Comparison of ENCODE assay signal across 22 cellular contexts in the genomic region with DNA sequence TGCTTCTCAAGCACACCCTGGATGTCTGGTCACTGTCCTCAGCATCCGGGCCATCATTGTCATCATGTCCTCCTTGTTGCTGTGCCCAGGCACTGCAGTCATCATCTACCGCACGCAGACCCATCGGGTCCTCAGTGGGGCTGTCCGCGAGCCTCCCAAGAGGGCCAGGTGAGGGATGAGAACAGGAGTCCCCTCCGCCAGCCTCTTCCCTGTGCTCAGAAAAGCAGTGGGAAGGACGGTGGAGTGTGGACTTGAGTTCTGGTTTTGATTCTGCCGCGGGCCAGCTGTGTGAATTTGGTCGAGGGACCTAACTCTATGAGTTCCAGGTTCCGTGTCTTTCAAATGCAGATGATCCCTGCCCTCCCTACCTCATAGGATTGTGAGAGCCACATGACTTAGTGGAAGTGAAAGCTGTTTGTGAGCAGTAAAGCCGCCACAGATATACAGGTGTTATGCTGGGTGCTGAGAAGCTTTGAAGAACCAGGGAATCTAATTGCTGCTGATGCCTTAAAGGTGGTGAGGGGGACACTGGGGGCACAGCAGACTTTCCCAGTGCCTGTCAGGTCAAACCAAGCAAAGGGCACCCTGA.
A peak's percentile ranks its signal among the peaks of the same experiment; 100 is the strongest.
DNase-seq lines count a peak whose midpoint lies in the region; ATAC-seq, FAIRE-seq and TF ChIP-seq lines count a peak whose summit lies in the region.
"Had no signal": no experiment of that assay in that cellular context is flagged by ENCODE, and none has a peak within 500 bp of the region (broad histone marks: within the 10 kb centered on the region; RNA-seq: fewer than 3 reads in every experiment).

No MANE protein-coding gene starts in this region.

- BruUV-seq in HepG2 (replicated peaks; lab: Mats Ljungman, UMichigan), result no TSS peak

- intact Hi-C loops in HepG2 (cut with micrococcal nuclease; ENCODE audit: unreplicated experiment), result no loop called here

- H4K8ac ChIP-seq in H1 (ENCODE audit: extremely low read depth, insufficient read depth, low read length), result peak overlapping the region; percentile 57; the same call in 1 of the 2 replicates

- no peak overlapping the region for H2BK120ac ChIP-seq in H1 (replicated peaks; ENCODE audit: low read depth, low read length)

- no peak for TF ChIP-seq CTCF in H1 (IDR thresholded peaks at IDR 0.05; ENCODE audit: control extremely low read depth in 1 of 3, insufficient read depth in 1 of 3, low read depth in 1 of 3, low read length in 3 of 3)
- TF ChIP-seq CTCF in HepG2 (CRISPR knock-in tag; IDR thresholded peaks at IDR 0.05), result no peak

- peak overlapping the region; percentile 82; the same call in 1 of the 2 replicates for H2BK12ac ChIP-seq in H1 (ENCODE audit: low read depth, low read length)

- H2AK5ac ChIP-seq in H1 (ENCODE audit: low read depth, low read length), result no peak overlapping the region

- FAIRE-seq in H1 (lab: Jason Lieb, UNC), result no peak
- no peak for FAIRE-seq in HepG2 (lab: Jason Lieb, UNC)
- FAIRE-seq: TTC549, urothelium cell line had no signal

- H3K79me2 ChIP-seq in H1 (ENCODE audit: control insufficient read depth in 1 of 2, insufficient read depth in 2 of 2, low read length in 2 of 2), result no peaks in the 10 kb centered on the region
- H3K79me2 ChIP-seq in HepG2 (ENCODE audit: insufficient read depth, low read length), result no peaks in the 10 kb centered on the region

- H3K9me3 ChIP-seq in H1 (ENCODE audit: insufficient read depth in 2 of 2, low read depth in 1 of 2, low read length in 1 of 2) (no peaks in the 10 kb centered on the region), HepG2 (ENCODE audit: low read length) (no peaks in the 10 kb centered on the region)
- H3K9me3 ChIP-seq: esophagus muscularis mucosa had no signal

- TF ChIP-seq RAD21 in H1 (IDR thresholded peaks at IDR 0.05 in 1 of 2, conservative IDR thresholded peaks at IDR 0.05 in 1 of 2; ENCODE audit: low read depth in 2 of 2, low read length in 2 of 2), result no peak
- no peak for TF ChIP-seq RAD21 in HepG2 (CRISPR knock-in tag; IDR thresholded peaks at IDR 0.05)

- no peak overlapping the region for H4K5ac ChIP-seq in H1 (ENCODE audit: insufficient read length, low read depth, low read length)

- H3K36me3 Mint-ChIP-seq in activated naive CD8-positive, alpha-beta T cell treated with anti-CD3 and anti-CD28 coated beads, Interleukin-2, amount 10 ng/mL, durations not matched to agents 7 days and 5 days, result peaks cover 12% of the 10 kb centered on the region
- peaks cover 3% of the 10 kb centered on the region for H3K36me3 Mint-ChIP-seq in activated naive CD8-positive, alpha-beta T cell treated with anti-CD3 and anti-CD28 coated beads for 36 hours

- in situ Hi-C loops in HepG2 (cut with HindIII; ENCODE audit: extremely low pct_ligation_motif_present, low pct_unique_long_range_greater_than_20kb), result no loop called here

- H3K4me1 ChIP-seq in H1 (replicated peaks in 1 of 4; ENCODE audit: control insufficient read depth in 3 of 4, insufficient read depth in 4 of 4, low read length in 3 of 4), result peaks cover 0 to 4% (median 1%) of the 10 kb centered on the region in 4 experiments; a peak in 1 of 7 replicates
- H3K4me1 ChIP-seq in HepG2 (ENCODE audit: insufficient read depth, low read length), result no peaks in the 10 kb centered on the region
- H3K4me1 ChIP-seq: esophagus muscularis mucosa had no signal

- H3K4me3 ChIP-seq in H1 (ENCODE audit: extremely low read depth in 1 of 4, insufficient read depth in 2 of 4, low read depth in 3 of 4, low read length in 4 of 4) (no peak overlapping the region), HepG2 (replicated peaks in 1 of 3; ENCODE audit: insufficient read depth in 1 of 3, low read depth in 2 of 3, low read length in 3 of 3) (no peak overlapping the region)
- H3K4me3 ChIP-seq: esophagus muscularis mucosa had no signal

- H3K4ac ChIP-seq in H1 (replicated peaks; ENCODE audit: insufficient read length, low read depth, low read length), result peak overlapping the region; percentile 14

- no peak for TF ChIP-seq POLR2A in H1 (IDR thresholded peaks at IDR 0.05; ENCODE audit: control extremely low read depth in 1 of 2, low read depth in 2 of 2, low read length in 2 of 2)
- no peak for TF ChIP-seq POLR2A in HepG2 (IDR thresholded peaks at IDR 0.05; ENCODE audit: insufficient read depth in 1 of 2, low read depth in 2 of 2, low read length in 2 of 2)

- H3K23ac ChIP-seq in H1 (ENCODE audit: insufficient read length), result no peak overlapping the region

- H2BK15ac ChIP-seq in H1 (ENCODE audit: low read length), result peak overlapping the region; percentile 98; the same call in 1 of the 2 replicates

- no peak overlapping the region for H3K56ac ChIP-seq in H1 (replicated peaks; ENCODE audit: insufficient read length, low read depth, low read length)

- TF ChIP-seq EP300 in H1 (IDR thresholded peaks at IDR 0.05; ENCODE audit: borderline replicate concordance in 1 of 2, low read depth in 2 of 2, low read length in 2 of 2) (no peak), HepG2 (IDR thresholded peaks at IDR 0.05; ENCODE audit: low read depth in 2 of 2, low read length in 2 of 2) (no peak), HepG2 (CRISPR knock-in tag; IDR thresholded peaks at IDR 0.05; ENCODE audit: borderline replicate concordance) (no peak)

- peak overlapping the region; percentile 17 for H3K4me3 Mint-ChIP-seq in activated naive CD8-positive, alpha-beta T cell treated with anti-CD3 and anti-CD28 coated beads, Interleukin-2, amount 10 ng/mL, durations not matched to agents 7 days and 5 days
- H3K4me3 Mint-ChIP-seq in activated naive CD8-positive, alpha-beta T cell treated with anti-CD3 and anti-CD28 coated beads for 36 hours, result no peak overlapping the region

- no peak overlapping the region for H3K27ac ChIP-seq in H1 (ENCODE audit: low read depth, low read length)
- no peak overlapping the region for H3K27ac ChIP-seq in HepG2 (ENCODE audit: extremely low read length, insufficient read depth, low read length)
- H3K27ac ChIP-seq: esophagus muscularis mucosa had no signal

- H3K9ac ChIP-seq in H1 (replicated peaks in 1 of 4; ENCODE audit: extremely low read depth in 1 of 4, low read depth in 3 of 4, low read length in 3 of 4) (no peak overlapping the region; a peak in 1 of 7 replicates), HepG2 (ENCODE audit: insufficient read depth, low read depth, low read length) (no peak overlapping the region)

- no peak overlapping the region for H3K14ac ChIP-seq in H1 (ENCODE audit: insufficient read length)

- no peak overlapping the region for H2BK20ac ChIP-seq in H1 (ENCODE audit: low read length)

- peak overlapping the region; percentile 29 for H4K91ac ChIP-seq in H1 (replicated peaks; ENCODE audit: insufficient read length, low read length)

- H3K23me2 ChIP-seq in H1 (ENCODE audit: low read depth, low read length), result no peaks in the 10 kb centered on the region

- no peak overlapping the region for H2BK5ac ChIP-seq in H1 (ENCODE audit: low read depth, low read length)

- H3K9me3 Mint-ChIP-seq in activated naive CD8-positive, alpha-beta T cell treated with anti-CD3 and anti-CD28 coated beads, Interleukin-2, amount 10 ng/mL, durations not matched to agents 7 days and 5 days, result peaks cover 5% of the 10 kb centered on the region
- peaks cover 3% of the 10 kb centered on the region for H3K9me3 Mint-ChIP-seq in activated naive CD8-positive, alpha-beta T cell treated with anti-CD3 and anti-CD28 coated beads for 36 hours

- no peak overlapping the region for H3K4me2 ChIP-seq in H1 (ENCODE audit: insufficient read depth in 1 of 2, low read depth in 2 of 2, low read length in 2 of 2)
- no peak overlapping the region for H3K4me2 ChIP-seq in HepG2 (ENCODE audit: low read depth, low read length)

- no peaks in the 10 kb centered on the region for H3K36me3 ChIP-seq in H1 (ENCODE audit: control insufficient read depth in 2 of 4, insufficient read depth in 4 of 4, low read length in 3 of 4)
- H3K36me3 ChIP-seq in HepG2 (replicated peaks in 1 of 2; ENCODE audit: control insufficient read depth in 1 of 2, insufficient read depth in 2 of 2, low read length in 2 of 2), result no peaks in the 10 kb centered on the region
- H3K36me3 ChIP-seq: esophagus muscularis mucosa had no signal

- H4K20me1 ChIP-seq in H1 (replicated peaks in 1 of 2; ENCODE audit: control insufficient read depth in 1 of 2, insufficient read depth in 2 of 2, low read length in 2 of 2) (no peaks in the 10 kb centered on the region), HepG2 (ENCODE audit: insufficient read depth, low read length) (no peaks in the 10 kb centered on the region)

- DNase-seq in activated naive CD8-positive, alpha-beta T cell treated with anti-CD3 and anti-CD28 coated beads, Interleukin-2, amount 10 ng/mL, durations not matched to agents 7 days and 5 days, result no peak
- no peak for DNase-seq in activated naive CD8-positive, alpha-beta T cell treated with anti-CD3 and anti-CD28 coated beads for 36 hours
- DNase-seq in H1 (ENCODE audit: low read depth in 1 of 2, low spot score in 2 of 2), result no peak
- no peak for DNase-seq in NCI-H226
- DNase-seq in COLO668 (lab: John Stamatoyannopoulos, UW; ENCODE audit: unreplicated experiment), result no peak
- DNase-seq in HepG2 (ENCODE audit: low spot score), result no peak
- DNase-seq: activated CD4-positive, alpha-beta T cell treated with anti-CD3 and anti-CD28 coated beads for 4 hours; activated effector memory CD4-positive, alpha-beta T cell treated with anti-CD3 and anti-CD28 coated beads, Interleukin-2, amount 50 U/mL, for 16 hours; anterior cingulate cortex; C1 segment of cervical spinal cord; central memory CD4-positive, alpha-beta T cell; DMS153; NCI-H1092 treated with DMSO at 0.1 percent for 48 hours; NCI-H2081; NCI-H526; SHP77; stimulated activated CD4-positive, alpha-beta T cell treated with anti-CD3 and anti-CD28 coated beads, Interleukin-4, amount 100 ng/mL, for 4 hours had no signal

- H3K27me3 ChIP-seq in H1 (replicated peaks in 1 of 4; ENCODE audit: control insufficient read depth in 3 of 4, extremely low read depth in 1 of 4, insufficient read depth in 3 of 4, low read length in 3 of 4) (no peaks in the 10 kb centered on the region), HepG2 (ENCODE audit: control insufficient read depth in 1 of 2, insufficient read depth in 2 of 2, low read length in 2 of 2) (no peaks in the 10 kb centered on the region)
- H3K27me3 ChIP-seq: esophagus muscularis mucosa had no signal

- H3K18ac ChIP-seq in H1 (ENCODE audit: extremely low read depth, low read length), result no peak overlapping the region

- H2AFZ ChIP-seq in H1 (ENCODE audit: low read length) (peak overlapping the region; percentile 30; the same call in 1 of the 2 replicates), HepG2 (ENCODE audit: low read length) (no peak overlapping the region)

- WGBS in H1 (ENCODE audit: extremely low coverage in 1 of 2, insufficient coverage in 1 of 2, insufficient read length in 1 of 2, insufficient replicate concordance in 2 of 2, low coverage in 1 of 2, low lambda C conversion rate in 2 of 2, missing lambda C conversion rate in 1 of 2), 2 experiments, result 85% methylated on average over 13 of the region's 13 CpGs; no CpG with 5 or more reads in 1 of the 2 experiments
- WGBS in HepG2 (ENCODE audit: low lambda C conversion rate), result 72% methylated on average over 11 of the region's 13 CpGs

- POLR2A ChIA-PET in activated naive CD8-positive, alpha-beta T cell treated with anti-CD3 and anti-CD28 coated beads, Interleukin-2, amount 10 ng/mL, durations not matched to agents 7 days and 5 days (lab: Charles Lee), result interaction anchor here (0.5 to 1.2 kb wide), 2 partner anchors 25 to 320 kb away, joined by 3 read pairs; a partner anchor contains a TSS
- POLR2A ChIA-PET in H1 (lab: Charles Lee; ENCODE audit: partially characterized antibody) (no interaction called here), HepG2 (lab: Yijun Ruan, JAX) (no interaction called here)

- H3K4me1 Mint-ChIP-seq in activated naive CD8-positive, alpha-beta T cell treated with anti-CD3 and anti-CD28 coated beads, Interleukin-2, amount 10 ng/mL, durations not matched to agents 7 days and 5 days, result peaks cover 18% of the 10 kb centered on the region
- H3K4me1 Mint-ChIP-seq in activated naive CD8-positive, alpha-beta T cell treated with anti-CD3 and anti-CD28 coated beads for 36 hours, result peaks cover 17% of the 10 kb centered on the region

- no peaks in the 10 kb centered on the region for H3K79me1 ChIP-seq in H1 (ENCODE audit: low read depth, low read length)

- CTCF ChIA-PET in H1 (lab: Charles Lee; ENCODE audit: partially characterized antibody), result interaction anchor here (0.6 kb wide), 1 partner anchor 385 kb away, joined by 3 read pairs; no protein-coding TSS in a partner anchor
- CTCF ChIA-PET in HepG2 (lab: Yijun Ruan, JAX; ENCODE audit: low intra/inter-chr PET ratio, low total read pairs), result no interaction called here

- no peaks in the 10 kb centered on the region for H3K27me3 Mint-ChIP-seq in activated naive CD8-positive, alpha-beta T cell treated with anti-CD3 and anti-CD28 coated beads, Interleukin-2, amount 10 ng/mL, durations not matched to agents 7 days and 5 days
- H3K27me3 Mint-ChIP-seq in activated naive CD8-positive, alpha-beta T cell treated with anti-CD3 and anti-CD28 coated beads for 36 hours, result no peaks in the 10 kb centered on the region

- no peak overlapping the region for H3K27ac Mint-ChIP-seq in activated naive CD8-positive, alpha-beta T cell treated with anti-CD3 and anti-CD28 coated beads, Interleukin-2, amount 10 ng/mL, durations not matched to agents 7 days and 5 days
- H3K27ac Mint-ChIP-seq in activated naive CD8-positive, alpha-beta T cell treated with anti-CD3 and anti-CD28 coated beads for 36 hours, result no peak overlapping the region

- no peak for ATAC-seq in activated naive CD8-positive, alpha-beta T cell treated with anti-CD3 and anti-CD28 coated beads, Interleukin-2, amount 10 ng/mL, durations not matched to agents 7 days and 5 days (ENCODE audit: low read depth)
- ATAC-seq in HG02642 (IDR thresholded peaks at IDR 0.05; ENCODE audit: poor library complexity, unreplicated experiment), result peak; percentile 54
- ATAC-seq in GM21447 (IDR thresholded peaks at IDR 0.05; ENCODE audit: unreplicated experiment), result no peak
- ATAC-seq in HepG2, result no peak
